ENCODE assay signal across 8 cellular contexts in the genomic region with DNA sequence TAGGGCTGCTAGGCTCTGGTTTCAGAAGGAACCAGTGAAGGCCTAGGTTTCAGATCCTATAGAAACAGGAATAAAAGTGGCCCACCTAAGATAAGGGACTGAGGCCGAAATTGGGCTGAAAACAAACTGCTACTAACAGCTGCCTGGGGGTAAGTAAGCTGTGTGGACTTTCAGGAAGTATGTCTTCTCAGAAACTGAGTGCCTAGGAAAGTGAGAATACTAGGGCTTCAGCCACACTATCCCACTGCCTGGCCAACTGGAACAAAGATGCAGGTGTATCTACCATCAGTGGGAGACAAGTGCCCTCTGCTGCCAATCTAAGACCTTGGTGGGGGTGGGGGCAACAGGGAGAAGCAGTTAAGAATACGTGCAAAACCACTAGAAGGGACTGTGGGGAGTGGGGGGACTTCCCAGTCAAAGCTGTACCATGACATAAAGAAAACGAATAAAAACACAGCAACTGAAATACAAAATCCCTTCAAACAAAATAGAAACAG.
DNase-seq lines count a peak whose midpoint lies in the region; ATAC-seq, FAIRE-seq and TF ChIP-seq lines count a peak whose summit lies in the region.

No MANE protein-coding gene starts in this region.

- H3K9me3 ChIP-seq in RWPE2 (ENCODE audit: severe bottlenecking) (no peaks in the 10 kb centered on the region), K562 (replicated peaks; ENCODE audit: control insufficient read depth, insufficient read depth, low read depth, low read length) (no peaks in the 10 kb centered on the region)

- TF ChIP-seq EP300 in K562 (IDR thresholded peaks at IDR 0.05; ENCODE audit: low read length): no peak

- no peaks in the 10 kb centered on the region for H3K36me3 ChIP-seq in RWPE2 (ENCODE audit: low read depth)
- H3K36me3 ChIP-seq in K562 (ENCODE audit: control insufficient read depth, insufficient read depth, low read length): no peaks in the 10 kb centered on the region

- H3K27ac ChIP-seq in RWPE2 (ENCODE audit: poor library complexity, severe bottlenecking) (no peak overlapping the region), K562 (ENCODE audit: extremely low read depth, low read depth, low read length) (peak overlapping the region; percentile 55)

- H3K9me3 Mint-ChIP-seq in stimulated activated memory B cell treated with anti-CD40 and anti-IgM and Interleukin-4, amounts not matched to agents 10 μg/mL and 1 μg/mL and 100 μg/mL, for 72 hours: no peaks in the 10 kb centered on the region

- TF ChIP-seq POLR2A in K562 (conservative IDR thresholded peaks at IDR 0.05): no peak

- H3K4me1 ChIP-seq in RWPE2 (ENCODE audit: insufficient read depth, poor library complexity, severe bottlenecking) (no peaks in the 10 kb centered on the region), K562 (replicated peaks in 1 of 2; ENCODE audit: control insufficient read depth in 2 of 2, insufficient read depth in 2 of 2, low read length in 2 of 2) (peaks cover 12 to 29% of the 10 kb centered on the region in 2 experiments; a peak in 4 of 5 replicates)

- H3K4me3 ChIP-seq in RWPE2 (ENCODE audit: severe bottlenecking) (no peak overlapping the region), K562 (no peak overlapping the region)

- H3K27me3 ChIP-seq in RWPE2 (ENCODE audit: insufficient read depth, poor library complexity, severe bottlenecking): no peaks in the 10 kb centered on the region
- H3K27me3 ChIP-seq in K562 (ENCODE audit: control insufficient read depth in 2 of 2, insufficient read depth in 2 of 2, low read length in 2 of 2): no peaks in the 10 kb centered on the region

- H3K36me3 Mint-ChIP-seq in stimulated activated memory B cell treated with anti-CD40 and anti-IgM and Interleukin-4, amounts not matched to agents 10 μg/mL and 1 μg/mL and 100 μg/mL, for 72 hours: no peaks in the 10 kb centered on the region

- H4K20me1 ChIP-seq in K562 (replicated peaks; ENCODE audit: control insufficient read depth, insufficient read depth, low read length): 0 out of 2 replicates have a peak, but pooled peaks cover 7% of the 10 kb centered on the region

- H3K79me2 ChIP-seq in K562 (ENCODE audit: control insufficient read depth, insufficient read depth, low read length): peaks cover 93% of the 10 kb centered on the region

- DNase-seq in RWPE2 (ENCODE audit: low spot score) (no peak), K562 (ENCODE audit: extremely low read depth in 1 of 4, low spot score in 3 of 4) (peak in 1 of 4 experiments; percentile 53), nucleus accumbens (lab: John Stamatoyannopoulos, UW) (no peak), G401 (ENCODE audit: low spot score) (no peak), cerebellar nuclear complex (lab: John Stamatoyannopoulos, UW) (no peak)

- TF ChIP-seq RAD21 in K562 (CRISPR knock-in tag; conservative IDR thresholded peaks at IDR 0.05 in 1 of 2, IDR thresholded peaks at IDR 0.05 in 1 of 2): no peak

- WGBS in K562 (ENCODE audit: insufficient coverage, low coverage, missing lambda C conversion rate): 2% methylated on average over 3 of the region's 3 CpGs

- H3K9ac ChIP-seq in K562 (ENCODE audit: insufficient read depth in 1 of 2, low read depth in 2 of 2, low read length in 2 of 2): peak overlapping the region; percentile 23 to 31; a peak in 2 of 4 replicates

- no peaks in the 10 kb centered on the region for H3K9me1 ChIP-seq in K562 (ENCODE audit: control insufficient read depth, insufficient read depth, low read length)

- no TSS peak for BruUV-seq in K562 (replicated peaks; lab: Mats Ljungman, UMichigan)

- in situ Hi-C loops in K562 (cut with MboI): no loop called here
- in situ Hi-C loops in G401 (cut with HindIII; ENCODE audit: low sequenced_read_pairs): no loop called here

- peak overlapping the region; percentile 87 for H3K27ac Mint-ChIP-seq in stimulated activated memory B cell treated with anti-CD40 and anti-IgM and Interleukin-4, amounts not matched to agents 10 μg/mL and 1 μg/mL and 100 μg/mL, for 72 hours

- H3K4me2 ChIP-seq in K562 (ENCODE audit: insufficient read depth, low read length): peak overlapping the region; percentile 63

- FAIRE-seq in K562 (lab: Jason Lieb, UNC): peak; percentile 11

- peak overlapping the region; percentile 62 for H3K4me3 Mint-ChIP-seq in stimulated activated memory B cell treated with anti-CD40 and anti-IgM and Interleukin-4, amounts not matched to agents 10 μg/mL and 1 μg/mL and 100 μg/mL, for 72 hours

- intact Hi-C loops in K562 (cut with micrococcal nuclease): loop anchor here (10.0 kb wide), 2 partner anchors 50 to 130 kb away; no protein-coding TSS in a partner anchor

- POLR2A ChIA-PET in K562 (lab: Yijun Ruan, JAX): interaction anchor here (0.7 kb wide), 2 partner anchors 33 to 65 kb away, joined by 3 to 4 read pairs; no protein-coding TSS in a partner anchor

- H3K4me1 Mint-ChIP-seq in stimulated activated memory B cell treated with anti-CD40 and anti-IgM and Interleukin-4, amounts not matched to agents 10 μg/mL and 1 μg/mL and 100 μg/mL, for 72 hours: peaks cover 76% of the 10 kb centered on the region

- ATAC-seq in GM18511 (IDR thresholded peaks at IDR 0.05; ENCODE audit: unreplicated experiment): peak; percentile 85
- ATAC-seq in HG02642 (IDR thresholded peaks at IDR 0.05; ENCODE audit: poor library complexity, unreplicated experiment): peak; percentile 93
- peak; percentile 19; the same call in 1 of the 3 replicates for ATAC-seq in RWPE2 (ENCODE audit: low read depth)
- ATAC-seq in K562: peak; percentile 58
- peak; percentile 93 for ATAC-seq in stimulated activated memory B cell treated with anti-CD40 and anti-IgM and Interleukin-4, amounts not matched to agents 10 μg/mL and 1 μg/mL and 100 μg/mL, for 72 hours

- peak overlapping the region; percentile 22; the same call in 1 of the 2 replicates for H2AFZ ChIP-seq in K562 (ENCODE audit: low read depth, low read length)

- no peaks in the 10 kb centered on the region for H3K27me3 Mint-ChIP-seq in stimulated activated memory B cell treated with anti-CD40 and anti-IgM and Interleukin-4, amounts not matched to agents 10 μg/mL and 1 μg/mL and 100 μg/mL, for 72 hours

- no peak for TF ChIP-seq CTCF in RWPE2 (IDR thresholded peaks at IDR 0.05; ENCODE audit: poor library complexity, severe bottlenecking)
- TF ChIP-seq CTCF in K562 (IDR thresholded peaks at IDR 0.05 in 2 of 3, conservative IDR thresholded peaks at IDR 0.05 in 1 of 3; ENCODE audit: insufficient read depth in 2 of 3, low read depth in 1 of 3, low read length in 3 of 3): peak in 1 of 3 experiments; percentile 26; a peak in 1 of 6 replicates

- CTCF ChIA-PET in K562 (lab: Yijun Ruan, JAX; ENCODE audit: low intra/inter-chr PET ratio): interaction anchor here (0.5 to 0.6 kb wide), 2 partner anchors 30 to 174 kb away, joined by 3 read pairs; no protein-coding TSS in a partner anchor

TF ChIP-seq in K562, 482 proteins besides CTCF, POLR2A, EP300 and RAD21:
- TF ChIP-seq, protein P1, sequence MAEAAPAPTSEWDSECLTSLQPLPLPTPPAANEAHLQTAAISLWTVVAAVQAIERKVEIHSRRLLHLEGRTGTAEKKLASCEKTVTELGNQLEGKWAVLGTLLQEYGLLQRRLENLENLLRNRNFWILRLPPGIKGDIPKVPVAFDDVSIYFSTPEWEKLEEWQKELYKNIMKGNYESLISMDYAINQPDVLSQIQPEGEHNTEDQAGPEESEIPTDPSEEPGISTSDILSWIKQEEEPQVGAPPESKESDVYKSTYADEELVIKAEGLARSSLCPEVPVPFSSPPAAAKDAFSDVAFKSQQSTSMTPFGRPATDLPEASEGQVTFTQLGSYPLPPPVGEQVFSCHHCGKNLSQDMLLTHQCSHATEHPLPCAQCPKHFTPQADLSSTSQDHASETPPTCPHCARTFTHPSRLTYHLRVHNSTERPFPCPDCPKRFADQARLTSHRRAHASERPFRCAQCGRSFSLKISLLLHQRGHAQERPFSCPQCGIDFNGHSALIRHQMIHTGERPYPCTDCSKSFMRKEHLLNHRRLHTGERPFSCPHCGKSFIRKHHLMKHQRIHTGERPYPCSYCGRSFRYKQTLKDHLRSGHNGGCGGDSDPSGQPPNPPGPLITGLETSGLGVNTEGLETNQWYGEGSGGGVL (CRISPR knock-in tag; IDR thresholded peaks at IDR 0.05): no peak
- TF ChIP-seq SMARCA4 (IDR thresholded peaks at IDR 0.05): peak; percentile 32; the same call in 1 of the 2 replicates
- peak; percentile 17; the same call in 1 of the 2 replicates for TF ChIP-seq CBFA2T3 (IDR thresholded peaks at IDR 0.05)
- TF ChIP-seq, protein P2, sequence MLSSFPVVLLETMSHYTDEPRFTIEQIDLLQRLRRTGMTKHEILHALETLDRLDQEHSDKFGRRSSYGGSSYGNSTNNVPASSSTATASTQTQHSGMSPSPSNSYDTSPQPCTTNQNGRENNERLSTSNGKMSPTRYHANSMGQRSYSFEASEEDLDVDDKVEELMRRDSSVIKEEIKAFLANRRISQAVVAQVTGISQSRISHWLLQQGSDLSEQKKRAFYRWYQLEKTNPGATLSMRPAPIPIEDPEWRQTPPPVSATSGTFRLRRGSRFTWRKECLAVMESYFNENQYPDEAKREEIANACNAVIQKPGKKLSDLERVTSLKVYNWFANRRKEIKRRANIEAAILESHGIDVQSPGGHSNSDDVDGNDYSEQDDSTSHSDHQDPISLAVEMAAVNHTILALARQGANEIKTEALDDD (IDR thresholded peaks at IDR 0.05): peak; percentile 68; the same call in 1 of the 2 replicates
- TF ChIP-seq, protein P3, sequence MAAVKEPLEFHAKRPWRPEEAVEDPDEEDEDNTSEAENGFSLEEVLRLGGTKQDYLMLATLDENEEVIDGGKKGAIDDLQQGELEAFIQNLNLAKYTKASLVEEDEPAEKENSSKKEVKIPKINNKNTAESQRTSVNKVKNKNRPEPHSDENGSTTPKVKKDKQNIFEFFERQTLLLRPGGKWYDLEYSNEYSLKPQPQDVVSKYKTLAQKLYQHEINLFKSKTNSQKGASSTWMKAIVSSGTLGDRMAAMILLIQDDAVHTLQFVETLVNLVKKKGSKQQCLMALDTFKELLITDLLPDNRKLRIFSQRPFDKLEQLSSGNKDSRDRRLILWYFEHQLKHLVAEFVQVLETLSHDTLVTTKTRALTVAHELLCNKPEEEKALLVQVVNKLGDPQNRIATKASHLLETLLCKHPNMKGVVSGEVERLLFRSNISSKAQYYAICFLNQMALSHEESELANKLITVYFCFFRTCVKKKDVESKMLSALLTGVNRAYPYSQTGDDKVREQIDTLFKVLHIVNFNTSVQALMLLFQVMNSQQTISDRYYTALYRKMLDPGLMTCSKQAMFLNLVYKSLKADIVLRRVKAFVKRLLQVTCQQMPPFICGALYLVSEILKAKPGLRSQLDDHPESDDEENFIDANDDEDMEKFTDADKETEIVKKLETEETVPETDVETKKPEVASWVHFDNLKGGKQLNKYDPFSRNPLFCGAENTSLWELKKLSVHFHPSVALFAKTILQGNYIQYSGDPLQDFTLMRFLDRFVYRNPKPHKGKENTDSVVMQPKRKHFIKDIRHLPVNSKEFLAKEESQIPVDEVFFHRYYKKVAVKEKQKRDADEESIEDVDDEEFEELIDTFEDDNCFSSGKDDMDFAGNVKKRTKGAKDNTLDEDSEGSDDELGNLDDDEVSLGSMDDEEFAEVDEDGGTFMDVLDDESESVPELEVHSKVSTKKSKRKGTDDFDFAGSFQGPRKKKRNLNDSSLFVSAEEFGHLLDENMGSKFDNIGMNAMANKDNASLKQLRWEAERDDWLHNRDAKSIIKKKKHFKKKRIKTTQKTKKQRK (IDR thresholded peaks at IDR 0.05; ENCODE audit: borderline replicate concordance, low read depth, low read length): no peak

Comparison
In these comparisons a context has a peak if more than half of its experiments do, and no peak if none do; other contexts are left out.
1. ATAC-seq: peak in every context shown above with its lines; median percentile 93 in HG02642; 93 in stimulated activated memory B cell treated with anti-CD40 and anti-IgM and Interleukin-4, amounts not matched to agents 10 μg/mL and 1 μg/mL and 100 μg/mL, for 72 hours; 85 in GM18511; 58 in K562; 19 in RWPE2.